22 cellular contexts compared by ENCODE assay signal in genomic region chr2:34836361-34836760, GRCh38.
"Had no signal": no experiment of that assay in that cellular context is flagged by ENCODE, and none has a peak within 500 bp of the region (broad histone marks: within the 10 kb centered on the region; RNA-seq: fewer than 3 reads in every experiment).

No MANE protein-coding gene starts in this region.

- H3K27ac Mint-ChIP-seq: dendritic cell treated with granulocyte-macrophage colony-stimulating factor and Interleukin-4, amounts not matched to agents 40 ng/mL and 50 ng/mL, for 4 days; effector memory CD8-positive, alpha-beta T cell; endodermal cell; mesothelial cell of epicardium; naive thymus-derived CD4-positive, alpha-beta T cell had no signal

- H3K4me3 ChIP-seq: colonic mucosa, esophagus muscularis mucosa, gastrocnemius medialis, heart right ventricle, left lung, lower lobe of right lung had no signal

- H3K4me1 Mint-ChIP-seq: mesothelial cell of epicardium; naive thymus-derived CD4-positive, alpha-beta T cell had no signal

- H3K27ac ChIP-seq: colonic mucosa, esophagus muscularis mucosa, gastrocnemius medialis, heart right ventricle, left lung, lower lobe of right lung had no signal

- H3K36me3 Mint-ChIP-seq: mesothelial cell of epicardium; naive thymus-derived CD4-positive, alpha-beta T cell had no signal

- H3K27me3 ChIP-seq: colonic mucosa, esophagus muscularis mucosa, gastrocnemius medialis, heart right ventricle, left lung had no signal

- H3K4me1 ChIP-seq: colonic mucosa, esophagus muscularis mucosa, gastrocnemius medialis, heart right ventricle, left lung, lower lobe of right lung had no signal

- H3K4me3 Mint-ChIP-seq: dendritic cell treated with granulocyte-macrophage colony-stimulating factor and Interleukin-4, amounts not matched to agents 40 ng/mL and 50 ng/mL, for 4 days; effector memory CD8-positive, alpha-beta T cell; endodermal cell; mesothelial cell of epicardium; naive thymus-derived CD4-positive, alpha-beta T cell had no signal

- DNase-seq: colonic mucosa; cortex of kidney; effector CD8-positive, alpha-beta T cell; effector memory CD8-positive, alpha-beta T cell; endodermal cell; foreskin melanocyte; gastrocnemius medialis; glutamatergic neuron; head of caudate nucleus; heart right ventricle; hippocampal formation; left cardiac atrium; left lung; left ventricle myocardium superior; lower lobe of right lung; naive thymus-derived CD4-positive, alpha-beta T cell had no signal

- H3K36me3 ChIP-seq: colonic mucosa, esophagus muscularis mucosa, gastrocnemius medialis, heart right ventricle, left lung, lower lobe of right lung had no signal

- H3K27me3 Mint-ChIP-seq: dendritic cell treated with granulocyte-macrophage colony-stimulating factor and Interleukin-4, amounts not matched to agents 40 ng/mL and 50 ng/mL, for 4 days; effector memory CD8-positive, alpha-beta T cell; naive thymus-derived CD4-positive, alpha-beta T cell had no signal

- FAIRE-seq: endometrium, islet of Langerhans, keratinocyte had no signal

- ATAC-seq: effector memory CD8-positive, alpha-beta T cell; gastrocnemius medialis; heart right ventricle; left cardiac atrium; left lung; left ventricle myocardium superior; lower lobe of right lung; naive thymus-derived CD4-positive, alpha-beta T cell had no signal
